ENCODE assay signal across 19 cellular contexts in the genomic region with DNA sequence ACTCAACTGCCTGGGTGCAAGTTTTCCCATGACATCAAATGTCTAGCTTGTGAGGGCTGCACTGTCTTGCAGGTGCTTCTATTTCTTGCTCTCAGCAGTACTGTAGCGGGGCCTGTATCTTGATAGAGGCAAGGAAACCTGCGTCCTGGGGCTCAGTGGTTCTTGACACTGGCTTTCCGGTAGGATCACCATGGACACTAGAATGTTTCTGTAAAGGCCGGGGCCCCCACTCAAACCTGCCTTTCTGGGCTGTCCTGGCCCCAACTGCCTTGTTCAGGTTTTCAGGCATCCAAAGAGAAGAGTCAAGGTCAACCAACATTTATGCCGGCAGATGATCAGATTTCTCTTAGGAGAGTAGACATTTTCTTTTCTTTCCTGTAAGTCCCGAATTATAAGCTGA. TPM values are rescaled to one million over a fixed set of nuclear protein-coding genes. Genes with fewer than 3 reads are reported as not detected.
DNase-seq lines count a peak whose midpoint lies in the region; ATAC-seq and TF ChIP-seq lines count a peak whose summit lies in the region.
"Had no signal": no experiment of that assay in that cellular context is flagged by ENCODE, and none has a peak within 500 bp of the region (broad histone marks: within the 10 kb centered on the region; RNA-seq: fewer than 3 reads in every experiment).

No MANE protein-coding gene starts in this region.

- H3K4me2 ChIP-seq in DND-41 (ENCODE audit: insufficient read depth, low read length) (peak overlapping the region; percentile 62; the same call in 1 of the 2 replicates), parathyroid adenoma (ENCODE audit: low read length) (peak overlapping the region; percentile 87)

- H3K27me3 ChIP-seq in DND-41 (ENCODE audit: insufficient read depth, low read length, poor library complexity) (peaks cover 12% of the 10 kb centered on the region), iPS-18a (ENCODE audit: control insufficient read depth, insufficient read depth, low read length) (peaks cover 26% of the 10 kb centered on the region), parathyroid adenoma (ENCODE audit: control insufficient read depth, insufficient read depth, low read length) (no peaks in the 10 kb centered on the region)

- no peak for TF ChIP-seq CTCF in DND-41 (IDR thresholded peaks at IDR 0.05; ENCODE audit: borderline replicate concordance, extremely low read depth, low read length, poor library complexity, severe bottlenecking)
- TF ChIP-seq CTCF in WTC11 (IDR thresholded peaks at IDR 0.05) = no peak
- no peak for TF ChIP-seq CTCF in parathyroid adenoma (IDR thresholded peaks at IDR 0.05)
- no peak for TF ChIP-seq CTCF in CD14-positive monocyte (IDR thresholded peaks at IDR 0.05)

- H3K27ac ChIP-seq in DND-41 (ENCODE audit: low read length) = no peak overlapping the region
- no peak overlapping the region for H3K27ac ChIP-seq in iPS-18a (ENCODE audit: low read length)
- H3K27ac ChIP-seq in parathyroid adenoma = no peak overlapping the region
- H3K27ac ChIP-seq: breast epithelium, C4-2B, epithelial cell of prostate, SK-N-MC had no signal

- peaks cover 8% of the 10 kb centered on the region for H4K20me1 ChIP-seq in DND-41 (ENCODE audit: insufficient read depth, low read length)

- H3K4me1 Mint-ChIP-seq in WTC11 (peaks cover 4% of the 10 kb centered on the region), CD14-positive monocyte (peaks cover 4% of the 10 kb centered on the region)
- H3K4me1 Mint-ChIP-seq in activated T-helper 2 cell treated with anti-CD3 and anti-CD28 coated beads, Interferon-gamma antibody, Interleukin-2, Interleukin-4, amounts not matched to agents 10 μg/mL and 5 μg/mL and 100 μg/mL, durations not matched to agents 14 hours and 24 hours and 36 hours (ENCODE audit: low read depth) = peaks cover 6% of the 10 kb centered on the region

- H3K36me3 Mint-ChIP-seq in WTC11 (no peaks in the 10 kb centered on the region), CD14-positive monocyte (no peaks in the 10 kb centered on the region)
- no peaks in the 10 kb centered on the region for H3K36me3 Mint-ChIP-seq in activated T-helper 2 cell treated with anti-CD3 and anti-CD28 coated beads, Interferon-gamma antibody, Interleukin-2, Interleukin-4, amounts not matched to agents 10 μg/mL and 5 μg/mL and 100 μg/mL, durations not matched to agents 14 hours and 24 hours and 36 hours (ENCODE audit: low read depth)

- peaks cover 30% of the 10 kb centered on the region for H3K27me3 Mint-ChIP-seq in WTC11 (ENCODE audit: low read depth)
- peaks cover 30% of the 10 kb centered on the region for H3K27me3 Mint-ChIP-seq in activated T-helper 2 cell treated with anti-CD3 and anti-CD28 coated beads, Interferon-gamma antibody, Interleukin-2, Interleukin-4, amounts not matched to agents 10 μg/mL and 5 μg/mL and 100 μg/mL, durations not matched to agents 14 hours and 24 hours and 36 hours (ENCODE audit: low read depth)
- peaks cover 35 to 51% (median 44%) of the 10 kb centered on the region in 3 donors for H3K27me3 Mint-ChIP-seq in CD14-positive monocyte (ENCODE audit: low read depth in 3 of 3)

- CTCF ChIA-PET in WTC11 (lab: Charles Lee) = interaction anchor here (1.0 to 1.5 kb wide), 2 partner anchors 22 to 37 kb away, joined by 3 to 4 read pairs; no protein-coding TSS in a partner anchor

- H3K9me3 ChIP-seq in DND-41 (ENCODE audit: insufficient read depth, low read length, severe bottlenecking) = no peaks in the 10 kb centered on the region
- no peaks in the 10 kb centered on the region for H3K9me3 ChIP-seq in iPS-18a (ENCODE audit: control insufficient read depth, low read depth, low read length)
- no peaks in the 10 kb centered on the region for H3K9me3 ChIP-seq in parathyroid adenoma (ENCODE audit: control insufficient read depth, low read length)
- H3K9me3 ChIP-seq: breast epithelium had no signal

- H2AFZ ChIP-seq in DND-41 (ENCODE audit: low read depth, low read length) = no peak overlapping the region
- peak overlapping the region; percentile 38 for H2AFZ ChIP-seq in parathyroid adenoma

- H3K4me3 Mint-ChIP-seq in WTC11 = peak overlapping the region; percentile 32
- no peak overlapping the region for H3K4me3 Mint-ChIP-seq in activated T-helper 2 cell treated with anti-CD3 and anti-CD28 coated beads, Interferon-gamma antibody, Interleukin-2, Interleukin-4, amounts not matched to agents 10 μg/mL and 5 μg/mL and 100 μg/mL, durations not matched to agents 14 hours and 24 hours and 36 hours (ENCODE audit: low read depth)
- H3K4me3 Mint-ChIP-seq in CD14-positive monocyte = peak overlapping the region in 1 of 2 donors; percentile 62
- H3K4me3 Mint-ChIP-seq: dendritic cell treated with granulocyte-macrophage colony-stimulating factor and Interleukin-4, amounts not matched to agents 40 ng/mL and 50 ng/mL, for 4 days had no signal

- no peaks in the 10 kb centered on the region for H3K36me3 ChIP-seq in DND-41 (ENCODE audit: insufficient read depth, low read length)
- no peaks in the 10 kb centered on the region for H3K36me3 ChIP-seq in iPS-18a (ENCODE audit: control insufficient read depth, low read depth, low read length)
- no peaks in the 10 kb centered on the region for H3K36me3 ChIP-seq in parathyroid adenoma (ENCODE audit: control insufficient read depth, insufficient read depth, low read length)
- H3K36me3 ChIP-seq: breast epithelium had no signal

- DNase-seq in DND-41 (no peak), WTC11 (ENCODE audit: low spot score) (no peak), GF-D8 (lab: John Stamatoyannopoulos, UW) (no peak), CD14-positive monocyte (ENCODE audit: low spot score) (no peak)
- DNase-seq in activated T-helper 2 cell treated with anti-CD3 and anti-CD28 coated beads, Interferon-gamma antibody, Interleukin-2, Interleukin-4, amounts not matched to agents 10 μg/mL and 5 μg/mL and 100 μg/mL, durations not matched to agents 14 hours and 24 hours and 36 hours (ENCODE audit: low spot score) = no peak
- DNase-seq: activated CD4-positive, alpha-beta T cell treated with anti-CD3 and anti-CD28 coated beads, Interleukin-2, amount 50 U/mL, for 1 hour; activated effector memory CD4-positive, alpha-beta T cell treated with anti-CD3 and anti-CD28 coated beads, Interleukin-2, amount 50 U/mL, for 16 hours; KG1; NCI-H2171; NCI-H526 treated with DMSO at 0.1 percent for 48 hours; nucleus accumbens; stimulated activated CD4-positive, alpha-beta T cell treated with anti-CD3 and anti-CD28 coated beads, Interleukin-15, amount 100 ng/mL, for 24 hours had no signal

- H3K9ac ChIP-seq in DND-41 (ENCODE audit: low read depth, low read length) = no peak overlapping the region
- no peak overlapping the region for H3K9ac ChIP-seq in iPS-18a (ENCODE audit: low read length)
- H3K9ac ChIP-seq in parathyroid adenoma = no peak overlapping the region

- POLR2A ChIA-PET in WTC11 (lab: Charles Lee) = interaction anchor here (0.9 kb wide), 1 partner anchor 54 kb away, joined by 3 read pairs; a partner anchor contains a TSS

- no peak overlapping the region for H3K27ac Mint-ChIP-seq in WTC11
- H3K27ac Mint-ChIP-seq in activated T-helper 2 cell treated with anti-CD3 and anti-CD28 coated beads, Interferon-gamma antibody, Interleukin-2, Interleukin-4, amounts not matched to agents 10 μg/mL and 5 μg/mL and 100 μg/mL, durations not matched to agents 14 hours and 24 hours and 36 hours = no peak overlapping the region
- H3K27ac Mint-ChIP-seq in CD14-positive monocyte = no peak overlapping the region
- H3K27ac Mint-ChIP-seq: dendritic cell treated with granulocyte-macrophage colony-stimulating factor and Interleukin-4, amounts not matched to agents 40 ng/mL and 50 ng/mL, for 4 days had no signal

- intact Hi-C loops in activated T-helper 2 cell treated with anti-CD3 and anti-CD28 coated beads, Interferon-gamma antibody, Interleukin-2, Interleukin-4, amounts not matched to agents 10 μg/mL and 5 μg/mL and 100 μg/mL, durations not matched to agents 14 hours and 24 hours and 36 hours (cut with micrococcal nuclease) = no loop called here
- intact Hi-C loops in CD14-positive monocyte (cut with micrococcal nuclease) = no loop called here

- H3K79me2 ChIP-seq in DND-41 (ENCODE audit: insufficient read depth, low read length) = no peaks in the 10 kb centered on the region
- H3K79me2 ChIP-seq in parathyroid adenoma = no peaks in the 10 kb centered on the region

- peaks cover 6% of the 10 kb centered on the region for H3K9me3 Mint-ChIP-seq in WTC11
- no peaks in the 10 kb centered on the region for H3K9me3 Mint-ChIP-seq in activated T-helper 2 cell treated with anti-CD3 and anti-CD28 coated beads, Interferon-gamma antibody, Interleukin-2, Interleukin-4, amounts not matched to agents 10 μg/mL and 5 μg/mL and 100 μg/mL, durations not matched to agents 14 hours and 24 hours and 36 hours
- peaks cover 0 to 4% (median 2%) of the 10 kb centered on the region in 7 donors for H3K9me3 Mint-ChIP-seq in CD14-positive monocyte
- H3K9me3 Mint-ChIP-seq: dendritic cell treated with granulocyte-macrophage colony-stimulating factor and Interleukin-4, amounts not matched to agents 40 ng/mL and 50 ng/mL, for 4 days had no signal

- no peak overlapping the region for H3K4me3 ChIP-seq in DND-41 (ENCODE audit: low read depth in 1 of 2, low read length in 2 of 2)
- H3K4me3 ChIP-seq in iPS-18a (ENCODE audit: low read length) = peak overlapping the region; percentile 73
- H3K4me3 ChIP-seq in parathyroid adenoma (ENCODE audit: low read depth, low read length) = peak overlapping the region; percentile 44

- H3K4me1 ChIP-seq in DND-41 (ENCODE audit: insufficient read depth, low read length) (peaks cover 6% of the 10 kb centered on the region), iPS-18a (ENCODE audit: control insufficient read depth, low read depth, low read length) (no peaks in the 10 kb centered on the region), parathyroid adenoma (no peaks in the 10 kb centered on the region)
- H3K4me1 ChIP-seq: breast epithelium had no signal

- 0 out of 3 replicates have a peak, but pooled peaks have one; percentile 11 for ATAC-seq in DND-41 (ENCODE audit: insufficient read depth, low read depth)
- ATAC-seq in WTC11 = no peak

TF ChIP-seq in WTC11, 78 proteins besides CTCF, POLR2A, EP300 and RAD21 (continues in another document):
- TF ChIP-seq KAT7 (CRISPR knock-in tag; IDR thresholded peaks at IDR 0.05; ENCODE audit: borderline replicate concordance) = no peak

RNA-seq across cellular contexts. Expression of a gene that starts 26.7 kb away (rescaled TPM):
- 28.7 to 29.4 TPM (median 29.2 TPM) in 3 replicates for total RNA-seq in WTC11 (2021)
- total RNA-seq in activated T-helper 2 cell treated with anti-CD3 and anti-CD28 coated beads, Interferon-gamma antibody, Interleukin-2, Interleukin-4, amounts not matched to agents 10 μg/mL and 5 μg/mL and 100 μg/mL, durations not matched to agents 14 hours and 24 hours and 36 hours = 39.4 and 40.1 TPM in 2 replicates
- under 1 TPM; 0.17 to 0.44 TPM for polyA plus RNA-seq in CD14-positive monocyte

RNA-seq across cellular contexts. Expression of a gene that starts 53.3 kb away (rescaled TPM):
- 36.9 to 42.6 TPM (median 41.6 TPM) in 3 replicates for total RNA-seq in WTC11 (2021)
- 15.3 and 16.0 TPM in 2 replicates for total RNA-seq in activated T-helper 2 cell treated with anti-CD3 and anti-CD28 coated beads, Interferon-gamma antibody, Interleukin-2, Interleukin-4, amounts not matched to agents 10 μg/mL and 5 μg/mL and 100 μg/mL, durations not matched to agents 14 hours and 24 hours and 36 hours
- polyA plus RNA-seq in CD14-positive monocyte = 10 to 100 TPM; 26.0 to 34.7 TPM

RNA-seq across cellular contexts. Expression of a gene that starts 53.7 kb away (rescaled TPM):
- 73.3 to 88.4 TPM (median 74.9 TPM) in 3 replicates for total RNA-seq in WTC11 (2021)
- 124 and 125 TPM in 2 replicates for total RNA-seq in activated T-helper 2 cell treated with anti-CD3 and anti-CD28 coated beads, Interferon-gamma antibody, Interleukin-2, Interleukin-4, amounts not matched to agents 10 μg/mL and 5 μg/mL and 100 μg/mL, durations not matched to agents 14 hours and 24 hours and 36 hours
- polyA plus RNA-seq in CD14-positive monocyte = 10 to 100 TPM; 24.4 to 25.6 TPM

Comparison
In these comparisons a context has a peak if more than half of its experiments do, and no peak if none do; other contexts are left out.
1. H3K4me3 ChIP-seq: peak in iPS-18a (single experiment) and parathyroid adenoma (single experiment); none in DND-41 (0 of 2).